Comparison of ENCODE assay signal across 23 cellular contexts in the genomic region with DNA sequence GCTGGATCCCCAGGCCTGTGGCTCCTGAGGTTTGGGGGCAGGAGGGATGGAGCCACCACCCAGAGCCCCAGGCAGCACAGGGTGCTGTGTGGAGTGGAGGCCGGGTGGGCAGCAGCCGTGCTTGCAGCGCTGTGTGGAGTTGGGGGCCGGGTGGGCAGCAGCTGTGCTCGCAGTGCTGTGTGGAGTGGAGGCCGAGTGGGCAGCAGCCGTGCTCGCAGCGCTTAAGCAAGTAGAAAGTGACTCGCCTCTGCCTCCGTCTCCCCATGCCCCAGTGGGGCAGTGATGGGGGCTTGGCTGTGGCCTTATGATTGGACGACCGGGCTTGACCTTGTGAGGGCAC. TPM values are rescaled to one million over a fixed set of nuclear protein-coding genes. Genes with fewer than 3 reads are reported as not detected.
"Had no signal": no experiment of that assay in that cellular context is flagged by ENCODE, and none has a peak within 500 bp of the region (broad histone marks: within the 10 kb centered on the region; RNA-seq: fewer than 3 reads in every experiment).

No MANE protein-coding gene starts in this region.

- DNase-seq: KBM-7, MV-4-11, NCI-H1048, NCI-H1105, NCI-H1417, NCI-H1436 treated with DMSO at 0.1 percent for 48 hours, NCI-H1694, NCI-H187 treated with DMSO at 0.1 percent for 48 hours, NCI-H2029 treated with DMSO at 0.1 percent for 48 hours, NCI-H2171 treated with DMSO at 0.1 percent for 48 hours, NCI-H2227 treated with DMSO at 0.1 percent for 48 hours, NCI-H524 treated with DMSO at 0.1 percent for 48 hours, NCI-H69, NCI-H774, PC-3, SHP77, SK-N-SH, SW 1271 had no signal

- H3K27ac ChIP-seq: HL-60 had no signal

- H3K9me3 ChIP-seq: SK-N-SH had no signal

RNA-seq across cellular contexts. Expression of gene PLD4, which starts 49.3 kb away (rescaled TPM):
- total RNA-seq: LHCN-M2, MCF 10A, NCI-H460, SK-MEL-5 had no signal
